Comparison of ENCODE assay signal across 20 cellular contexts in the genomic region with DNA sequence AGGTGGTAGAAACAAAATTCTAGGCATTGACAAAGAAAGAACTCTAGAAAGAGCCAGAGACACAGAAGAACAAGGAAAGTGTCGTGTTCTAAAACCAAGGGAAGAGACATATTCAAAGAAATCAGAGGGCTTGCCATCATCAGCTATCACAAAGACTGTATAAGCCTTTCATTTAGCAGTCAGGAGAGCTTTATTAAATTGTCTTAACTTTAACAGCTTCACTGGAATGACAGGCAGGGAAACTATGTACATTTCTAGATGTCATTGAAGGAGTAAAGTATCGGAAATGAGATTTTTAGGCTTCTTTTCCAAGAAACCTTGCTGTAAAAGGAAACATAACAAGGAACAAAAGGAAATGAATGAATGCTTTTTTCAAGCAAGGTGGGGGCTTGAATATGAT. TPM values are rescaled to one million over a fixed set of nuclear protein-coding genes. Genes with fewer than 3 reads are reported as not detected.
DNase-seq lines count a peak whose midpoint lies in the region; ATAC-seq and TF ChIP-seq lines count a peak whose summit lies in the region.
"Had no signal": no experiment of that assay in that cellular context is flagged by ENCODE, and none has a peak within 500 bp of the region (broad histone marks: within the 10 kb centered on the region; RNA-seq: fewer than 3 reads in every experiment).

No MANE protein-coding gene starts in this region.

- H3K36me3 Mint-ChIP-seq in stimulated activated memory B cell treated with anti-CD40 and anti-IgM and Interleukin-4, amounts not matched to agents 10 μg/mL and 1 μg/mL and 100 μg/mL, for 72 hours = peaks cover 65% of the 10 kb centered on the region
- H3K36me3 Mint-ChIP-seq: CD8-positive, alpha-beta T cell had no signal

- TF ChIP-seq CTCF in GM10248 (IDR thresholded peaks at IDR 0.05; ENCODE audit: control extremely low read depth, extremely low read depth, low read depth, missing control alignments) = no peak

- DNase-seq in cerebellar nuclear complex (lab: John Stamatoyannopoulos, UW) (no peak), GM10248 (ENCODE audit: extremely low spot score) (no peak), ureter (ENCODE audit: low spot score) (no peak)
- DNase-seq: AML-193; C1 segment of cervical spinal cord; Caco-2; CD8-positive, alpha-beta T cell; HCEC 1CT; NCI-H1092 treated with DMSO at 0.1 percent for 48 hours; NCI-H1436 treated with DMSO at 0.1 percent for 48 hours; NCI-H1930; NCI-H2107; NCI-H524; NCI-H774; SIG-M5 had no signal

- CTCF ChIA-PET in GM10248 (lab: Yijun Ruan, JAX) = interaction anchor here (0.9 to 1.7 kb wide), 5 partner anchors 9 to 141 kb away, joined by 4 to 7 read pairs (median 4); no protein-coding TSS in a partner anchor

- H3K27me3 Mint-ChIP-seq in stimulated activated memory B cell treated with anti-CD40 and anti-IgM and Interleukin-4, amounts not matched to agents 10 μg/mL and 1 μg/mL and 100 μg/mL, for 72 hours = no peaks in the 10 kb centered on the region

- peak overlapping the region; percentile 50 for H3K27ac Mint-ChIP-seq in stimulated activated memory B cell treated with anti-CD40 and anti-IgM and Interleukin-4, amounts not matched to agents 10 μg/mL and 1 μg/mL and 100 μg/mL, for 72 hours
- H3K27ac Mint-ChIP-seq: CD8-positive, alpha-beta T cell had no signal

- no peaks in the 10 kb centered on the region for H3K9me3 Mint-ChIP-seq in stimulated activated memory B cell treated with anti-CD40 and anti-IgM and Interleukin-4, amounts not matched to agents 10 μg/mL and 1 μg/mL and 100 μg/mL, for 72 hours
- H3K9me3 Mint-ChIP-seq: CD8-positive, alpha-beta T cell had no signal

- POLR2A ChIA-PET in GM10248 (lab: Yijun Ruan, JAX) = interaction anchor here (1.0 kb wide), 1 partner anchor 13 kb away, joined by 3 read pairs; no protein-coding TSS in a partner anchor

- ATAC-seq in GM18502 (IDR thresholded peaks at IDR 0.05; ENCODE audit: poor library complexity, unreplicated experiment) (peak; percentile 0), GM21390 (IDR thresholded peaks at IDR 0.05; ENCODE audit: unreplicated experiment) (peak; percentile 0), HG03460 (IDR thresholded peaks at IDR 0.05; ENCODE audit: unreplicated experiment) (peak; percentile 3)
- no peak for ATAC-seq in stimulated activated memory B cell treated with anti-CD40 and anti-IgM and Interleukin-4, amounts not matched to agents 10 μg/mL and 1 μg/mL and 100 μg/mL, for 72 hours
- ATAC-seq: CD8-positive, alpha-beta T cell had no signal

- peaks cover 72% of the 10 kb centered on the region for H3K4me1 Mint-ChIP-seq in stimulated activated memory B cell treated with anti-CD40 and anti-IgM and Interleukin-4, amounts not matched to agents 10 μg/mL and 1 μg/mL and 100 μg/mL, for 72 hours

- no peak overlapping the region for H3K4me3 Mint-ChIP-seq in stimulated activated memory B cell treated with anti-CD40 and anti-IgM and Interleukin-4, amounts not matched to agents 10 μg/mL and 1 μg/mL and 100 μg/mL, for 72 hours
- H3K4me3 Mint-ChIP-seq: CD8-positive, alpha-beta T cell had no signal

RNA-seq across cellular contexts. Expression of a gene that starts 15.8 kb away (rescaled TPM):
- total RNA-seq in ureter = 18.7 TPM
- total RNA-seq: CD8-positive, alpha-beta T cell; T-helper 1 cell treated with Interleukin-12 subunit alpha and Interleukin-12 subunit beta and Interleukin-4 antibody, amounts not matched to agents 30 ng/mL and 1 ng/mL, for 36 hours had no signal
